25 cellular contexts compared by ENCODE assay signal in genomic region chr20:9161308-9161707, GRCh38.
DNase-seq lines count a peak whose midpoint lies in the region; ATAC-seq and TF ChIP-seq lines count a peak whose summit lies in the region.
"Had no signal": no experiment of that assay in that cellular context is flagged by ENCODE, and none has a peak within 500 bp of the region (broad histone marks: within the 10 kb centered on the region; RNA-seq: fewer than 3 reads in every experiment).

No MANE protein-coding gene starts in this region.

- no peak for TF ChIP-seq CTCF in VCaP (conservative IDR thresholded peaks at IDR 0.05)

- peaks cover 17% of the 10 kb centered on the region for H3K4me1 ChIP-seq in skeletal muscle satellite cell (ENCODE audit: control insufficient read depth, insufficient read depth, low read length)
- H3K4me1 ChIP-seq: adrenal gland, prostate gland had no signal

- no peaks in the 10 kb centered on the region for H3K9me3 ChIP-seq in skeletal muscle satellite cell (replicated peaks; ENCODE audit: low read length)
- H3K9me3 ChIP-seq: adrenal gland; BLaER1 treated with 17β-estradiol and CSF1 and Interleukin-3, amounts not matched to agents 10 nM and 100 nM; prostate gland; spleen; transverse colon had no signal

- no peaks in the 10 kb centered on the region for H3K36me3 ChIP-seq in skeletal muscle satellite cell (ENCODE audit: insufficient read depth, low read length)
- H3K36me3 ChIP-seq: adrenal gland; BLaER1 treated with 17β-estradiol and CSF1 and Interleukin-3, amounts not matched to agents 10 nM and 100 nM; prostate gland; spleen; transverse colon had no signal

- DNase-seq in NCI-H2081 (lab: John Stamatoyannopoulos, UW) (peak; percentile 38 to 67), NCI-H2081 treated with DMSO at 0.1 percent for 48 hours (lab: John Stamatoyannopoulos, UW) (no peak), kidney tubule cell (ENCODE audit: low spot score) (peak; percentile 43), NCI-H2171 treated with DMSO at 0.1 percent for 48 hours (lab: John Stamatoyannopoulos, UW) (no peak)
- DNase-seq: activated CD8-positive, alpha-beta T cell treated with anti-CD3 and anti-CD28 coated beads for 36 hours; activated gamma-delta T cell treated with Interleukin-2 at 50 U/mL for 16 hours; adrenal gland; cortex of kidney; glutamatergic neuron; NCI-H1105 treated with DMSO at 0.1 percent for 48 hours; NCI-H2171; spleen; stimulated activated CD4-positive, alpha-beta T cell treated with anti-CD3 and anti-CD28 coated beads, Interleukin-4, amount 100 ng/mL, for 24 hours; stimulated activated naive CD8-positive, alpha-beta T cell treated with anti-CD3 and anti-CD28 coated beads, Interleukin-15, Interleukin-2, amounts not matched to agents 100 U/mL and 50 U/mL, for 24 hours; SW 1271; transverse colon had no signal

- H3K4me2 ChIP-seq in skeletal muscle satellite cell (ENCODE audit: low read length), result peak overlapping the region; percentile 67

- H3K27ac ChIP-seq in VCaP, result peak overlapping the region; percentile 60
- H3K27ac ChIP-seq: adrenal gland; BLaER1 treated with 17β-estradiol and CSF1 and Interleukin-3, amounts not matched to agents 10 nM and 100 nM; HL-60; spleen; transverse colon had no signal

- H3K9ac ChIP-seq in skeletal muscle satellite cell (ENCODE audit: low read depth, low read length), result peak overlapping the region; percentile 40

- no peak overlapping the region for H3K4me3 ChIP-seq in skeletal muscle satellite cell (ENCODE audit: low read length)
- H3K4me3 ChIP-seq: adrenal gland; BLaER1 treated with 17β-estradiol and CSF1 and Interleukin-3, amounts not matched to agents 10 nM and 100 nM; prostate gland; spleen; transverse colon had no signal

- no peak for ATAC-seq in HG03097 (IDR thresholded peaks at IDR 0.05; ENCODE audit: low FRiP score, unreplicated experiment)
- no peak for ATAC-seq in HG03432 (IDR thresholded peaks at IDR 0.05; ENCODE audit: unreplicated experiment)
- ATAC-seq: activated CD8-positive, alpha-beta T cell treated with anti-CD3 and anti-CD28 coated beads for 36 hours; HepG2; left lobe of liver; stimulated activated naive CD8-positive, alpha-beta T cell treated with anti-CD3 and anti-CD28 coated beads, Interleukin-15, Interleukin-2, amounts not matched to agents 100 U/mL and 50 U/mL, for 24 hours had no signal

- no peaks in the 10 kb centered on the region for H3K27me3 ChIP-seq in skeletal muscle satellite cell (ENCODE audit: control insufficient read depth, insufficient read depth, low read length)
- H3K27me3 ChIP-seq: adrenal gland; BLaER1 treated with 17β-estradiol and CSF1 and Interleukin-3, amounts not matched to agents 10 nM and 100 nM; spleen; transverse colon had no signal

Comparison
In these comparisons a context has a peak if more than half of its experiments do, and no peak if none do; other contexts are left out.
1. DNase-seq: peak in NCI-H2081 (2 of 2) and kidney tubule cell (single experiment); none in NCI-H2081 treated with DMSO at 0.1 percent for 48 hours (single experiment) and NCI-H2171 treated with DMSO at 0.1 percent for 48 hours (single experiment).